In the genomic region with DNA sequence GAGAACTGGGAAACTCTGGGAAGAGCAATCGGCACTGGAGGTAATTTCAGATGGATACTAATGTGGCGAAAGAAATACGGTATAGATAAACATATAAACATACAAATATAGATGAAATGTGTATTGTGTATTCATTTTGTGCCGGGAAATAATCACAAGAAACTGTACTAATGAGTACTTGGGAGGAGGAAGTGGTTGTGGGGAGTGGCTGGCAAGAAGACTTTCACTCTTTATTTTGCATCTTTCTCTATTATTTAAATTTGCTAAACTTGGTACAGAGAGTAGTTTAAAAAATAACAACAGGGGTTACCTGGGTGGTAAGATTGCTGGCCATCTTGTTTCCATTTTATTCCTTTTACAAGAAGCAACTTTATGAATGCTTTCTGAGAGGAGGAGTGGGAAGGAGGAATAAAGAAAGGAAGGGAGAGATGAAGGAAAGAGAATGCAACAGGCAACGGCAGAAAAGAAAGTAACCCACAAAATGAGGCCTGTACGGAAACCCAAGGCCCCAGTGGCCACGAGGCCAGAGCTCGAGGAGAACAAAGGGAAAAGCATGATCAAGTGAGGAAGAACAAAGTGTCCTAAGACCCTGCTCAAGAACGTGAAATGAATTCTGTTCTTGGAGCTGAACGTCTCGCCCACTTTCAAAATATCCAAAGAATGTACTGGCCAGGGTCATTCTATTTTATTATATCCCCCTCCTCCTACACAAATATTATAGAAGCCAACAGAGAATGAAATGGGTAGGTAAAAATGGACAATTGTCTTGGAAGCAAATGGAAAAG, we compare ENCODE assay signal across 19 cellular contexts. TPM values are rescaled to one million over a fixed set of nuclear protein-coding genes. Genes with fewer than 3 reads are reported as not detected.
DNase-seq lines count a peak whose midpoint lies in the region; ATAC-seq lines count a peak whose summit lies in the region.
"Had no signal": no experiment of that assay in that cellular context is flagged by ENCODE, and none has a peak within 500 bp of the region (broad histone marks: within the 10 kb centered on the region; RNA-seq: fewer than 3 reads in every experiment).

No MANE protein-coding gene starts in this region.

- ATAC-seq in stimulated activated naive CD8-positive, alpha-beta T cell treated with anti-CD3 and anti-CD28 coated beads, Interleukin-15, Interleukin-2, amounts not matched to agents 100 U/mL and 50 U/mL, for 24 hours = no peak
- ATAC-seq: activated CD4-positive, CD25-positive, alpha-beta regulatory T cell treated with anti-CD3 and anti-CD28 coated beads, Interleukin-2, amount 50 U/mL, for 24 hours; heart right ventricle; HepG2; lower lobe of right lung had no signal

- DNase-seq in stimulated activated naive CD8-positive, alpha-beta T cell treated with anti-CD3 and anti-CD28 coated beads, Interleukin-15, Interleukin-2, amounts not matched to agents 100 U/mL and 50 U/mL, for 24 hours = no peak
- no peak for DNase-seq in T-helper 2 cell treated with Interferon-gamma antibody and Interleukin-4, amounts not matched to agents 5 μg/mL and 100 μg/mL, for 36 hours (ENCODE audit: low spot score)
- DNase-seq in immature natural killer cell = peak in 2 of 3 donors; percentile 14 to 16
- no peak for DNase-seq in COLO829 (ENCODE audit: low spot score)
- DNase-seq in SKM-1 treated with dmso at 0.1 percent for 144 hours (lab: John Stamatoyannopoulos, UW; ENCODE audit: unreplicated experiment) = no peak
- DNase-seq in NCI-H2196 treated with DMSO at 0.1 percent for 48 hours (lab: John Stamatoyannopoulos, UW; ENCODE audit: unreplicated experiment) = no peak
- no peak for DNase-seq in GOT3 (lab: John Stamatoyannopoulos, UW)
- DNase-seq: amniotic stem cell; heart right ventricle; lower lobe of right lung; MG63; NCI-H187; NCI-H226; NK-92 treated with Interleukin-12 subunit alpha and Interleukin-12 subunit beta, amount 100 ng/mL, for 24 hours; stimulated activated CD4-positive, alpha-beta T cell treated with anti-CD3 and anti-CD28 coated beads, Interleukin-4, amount 100 ng/mL, for 1 hour had no signal

- peaks cover 4% of the 10 kb centered on the region for H3K9me3 Mint-ChIP-seq in stimulated activated naive CD8-positive, alpha-beta T cell treated with anti-CD3 and anti-CD28 coated beads, Interleukin-15, Interleukin-2, amounts not matched to agents 100 ng/mL and 50 ng/mL, for 24 hours
- peaks cover 27% of the 10 kb centered on the region for H3K9me3 Mint-ChIP-seq in T-helper 2 cell treated with Interferon-gamma antibody and Interleukin-4, amounts not matched to agents 5 μg/mL and 100 μg/mL, for 36 hours
- H3K9me3 Mint-ChIP-seq in immature natural killer cell = peaks cover 0 to 5% (median 2%) of the 10 kb centered on the region in 6 donors

- H3K4me1 Mint-ChIP-seq in stimulated activated naive CD8-positive, alpha-beta T cell treated with anti-CD3 and anti-CD28 coated beads, Interleukin-15, Interleukin-2, amounts not matched to agents 100 ng/mL and 50 ng/mL, for 24 hours (ENCODE audit: low read depth) = peaks cover 25% of the 10 kb centered on the region
- peaks cover 28% of the 10 kb centered on the region for H3K4me1 Mint-ChIP-seq in T-helper 2 cell treated with Interferon-gamma antibody and Interleukin-4, amounts not matched to agents 5 μg/mL and 100 μg/mL, for 36 hours (ENCODE audit: low read depth)
- H3K4me1 Mint-ChIP-seq in immature natural killer cell = peaks cover 25 to 26% of the 10 kb centered on the region in 2 donors

- H3K4me3 Mint-ChIP-seq in stimulated activated naive CD8-positive, alpha-beta T cell treated with anti-CD3 and anti-CD28 coated beads, Interleukin-15, Interleukin-2, amounts not matched to agents 100 ng/mL and 50 ng/mL, for 24 hours = no peak overlapping the region
- peak overlapping the region; percentile 77 for H3K4me3 Mint-ChIP-seq in T-helper 2 cell treated with Interferon-gamma antibody and Interleukin-4, amounts not matched to agents 5 μg/mL and 100 μg/mL, for 36 hours
- peak overlapping the region; percentile 26 to 83 (median 50) for H3K4me3 Mint-ChIP-seq in immature natural killer cell

- H3K36me3 Mint-ChIP-seq in stimulated activated naive CD8-positive, alpha-beta T cell treated with anti-CD3 and anti-CD28 coated beads, Interleukin-15, Interleukin-2, amounts not matched to agents 100 ng/mL and 50 ng/mL, for 24 hours (ENCODE audit: low read depth) = peaks cover 7% of the 10 kb centered on the region
- peaks cover 15% of the 10 kb centered on the region for H3K36me3 Mint-ChIP-seq in T-helper 2 cell treated with Interferon-gamma antibody and Interleukin-4, amounts not matched to agents 5 μg/mL and 100 μg/mL, for 36 hours (ENCODE audit: low read depth)
- peaks cover 0 to 9% (median 0%) of the 10 kb centered on the region in 3 donors for H3K36me3 Mint-ChIP-seq in immature natural killer cell

- H3K27me3 Mint-ChIP-seq in stimulated activated naive CD8-positive, alpha-beta T cell treated with anti-CD3 and anti-CD28 coated beads, Interleukin-15, Interleukin-2, amounts not matched to agents 100 ng/mL and 50 ng/mL, for 24 hours = no peaks in the 10 kb centered on the region
- H3K27me3 Mint-ChIP-seq in T-helper 2 cell treated with Interferon-gamma antibody and Interleukin-4, amounts not matched to agents 5 μg/mL and 100 μg/mL, for 36 hours (ENCODE audit: low read depth) = peaks cover 3% of the 10 kb centered on the region
- peaks cover 3 to 6% (median 5%) of the 10 kb centered on the region in 3 donors for H3K27me3 Mint-ChIP-seq in immature natural killer cell (ENCODE audit: low read depth in 3 of 3)

- H3K27ac Mint-ChIP-seq in stimulated activated naive CD8-positive, alpha-beta T cell treated with anti-CD3 and anti-CD28 coated beads, Interleukin-15, Interleukin-2, amounts not matched to agents 100 ng/mL and 50 ng/mL, for 24 hours = peak overlapping the region; percentile 76
- H3K27ac Mint-ChIP-seq in T-helper 2 cell treated with Interferon-gamma antibody and Interleukin-4, amounts not matched to agents 5 μg/mL and 100 μg/mL, for 36 hours = peak overlapping the region; percentile 90
- H3K27ac Mint-ChIP-seq in immature natural killer cell = peak overlapping the region in 5 of 6 donors; percentile 21 to 70 (median 48)

RNA-seq across cellular contexts. Expression of a gene that starts 45.2 kb away (rescaled TPM):
- polyA plus RNA-seq in immature natural killer cell = 1 to 10 TPM in 1 of 3 donors, under 1 TPM in 2; 0.42 to 1.5 (median 0.99) TPM
- polyA plus RNA-seq: fibroblast of lung, HepG2 had no signal

Comparison
In these comparisons a context has a peak if more than half of its experiments do, and no peak if none do; other contexts are left out.
1. DNase-seq: peak in immature natural killer cell (2 of 3); none in stimulated activated naive CD8-positive, alpha-beta T cell treated with anti-CD3 and anti-CD28 coated beads, Interleukin-15, Interleukin-2, amounts not matched to agents 100 U/mL and 50 U/mL, for 24 hours (single experiment), T-helper 2 cell treated with Interferon-gamma antibody and Interleukin-4, amounts not matched to agents 5 μg/mL and 100 μg/mL, for 36 hours (single experiment), COLO829 (single experiment), SKM-1 treated with dmso at 0.1 percent for 144 hours (single experiment), NCI-H2196 treated with DMSO at 0.1 percent for 48 hours (single experiment) and GOT3 (single experiment).
2. Peak in every context shown above with its lines, with median percentiles within 50 percentile points of each other: H3K27ac Mint-ChIP-seq.